ENCODE assay signal across 22 cellular contexts in genomic region chr9:134618823-134619454, GRCh38. TPM values are rescaled to one million over a fixed set of nuclear protein-coding genes. Genes with fewer than 3 reads are reported as not detected.
A peak's percentile ranks its signal among the peaks of the same experiment; 100 is the strongest.
DNase-seq lines count a peak whose midpoint lies in the region; ATAC-seq and TF ChIP-seq lines count a peak whose summit lies in the region.
"Had no signal": no experiment of that assay in that cellular context is flagged by ENCODE, and none has a peak within 500 bp of the region (broad histone marks: within the 10 kb centered on the region; RNA-seq: fewer than 3 reads in every experiment).

No MANE protein-coding gene starts in this region.

- H3K9me2 ChIP-seq in SK-N-SH = no peaks in the 10 kb centered on the region

- no peaks in the 10 kb centered on the region for H3K9me3 ChIP-seq in Peyer's patch
- H3K9me3 ChIP-seq in left lung = peaks cover 0 to 5% of the 10 kb centered on the region in 2 donors
- H3K9me3 ChIP-seq in spleen = peaks cover 0 to 8% (median 5%) of the 10 kb centered on the region in 8 donors
- H3K9me3 ChIP-seq in SK-N-SH = 0 out of 2 replicates have a peak, but pooled peaks cover 5% of the 10 kb centered on the region
- H3K9me3 ChIP-seq: gastrocnemius medialis, thyroid gland had no signal

- no peak overlapping the region for H3K4me2 ChIP-seq in SK-N-SH

- H3K27ac ChIP-seq in Peyer's patch (no peak overlapping the region), left lung (no peak overlapping the region), spleen (no peak overlapping the region), SK-N-SH (ENCODE audit: low read depth in 2 of 2, low read length in 1 of 2) (no peak overlapping the region)
- H3K27ac ChIP-seq: 22Rv1, cardiac muscle cell, dorsolateral prefrontal cortex, gastrocnemius medialis, thyroid gland, VCaP had no signal

- no peak for TF ChIP-seq POLR2A in Peyer's patch (IDR thresholded peaks at IDR 0.05)
- no peak for TF ChIP-seq POLR2A in spleen (IDR thresholded peaks at IDR 0.05)

- H3K4me1 ChIP-seq in Peyer's patch (no peaks in the 10 kb centered on the region), left lung (no peaks in the 10 kb centered on the region), spleen (no peaks in the 10 kb centered on the region), SK-N-SH (ENCODE audit: control insufficient read depth in 1 of 2, insufficient read depth in 2 of 2, low read depth in 1 of 2, low read length in 1 of 2) (no peaks in the 10 kb centered on the region; a peak in 1 of 4 replicates)
- H3K4me1 ChIP-seq: gastrocnemius medialis, thyroid gland had no signal

- intact Hi-C loops in left lung (cut with DNase I) = no loop called here
- intact Hi-C loops in spleen (cut with DNase I; ENCODE audit: low total_unique reads) = no loop called here

- H3K4me3 ChIP-seq in Peyer's patch = no peak overlapping the region
- H3K4me3 ChIP-seq in left lung = no peak overlapping the region
- no peak overlapping the region for H3K4me3 ChIP-seq in spleen
- no peak overlapping the region for H3K4me3 ChIP-seq in SK-N-SH (ENCODE audit: low read depth in 2 of 2, low read length in 1 of 2)
- H3K4me3 ChIP-seq: cardiac muscle cell, dorsolateral prefrontal cortex, gastrocnemius medialis, thyroid gland had no signal

- H3K9ac ChIP-seq in SK-N-SH = no peak overlapping the region

- no peaks in the 10 kb centered on the region for H3K79me2 ChIP-seq in SK-N-SH (ENCODE audit: insufficient read depth)

- no peak for TF ChIP-seq RAD21 in SK-N-SH (IDR thresholded peaks at IDR 0.05; ENCODE audit: low read length)

- TF ChIP-seq CTCF in Peyer's patch (IDR thresholded peaks at IDR 0.05) (no peak), left lung (IDR thresholded peaks at IDR 0.05) (no peak), spleen (IDR thresholded peaks at IDR 0.05 in 8 of 11, conservative IDR thresholded peaks at IDR 0.05 in 3 of 11) (no peak), SK-N-SH (IDR thresholded peaks at IDR 0.05) (no peak)

- CTCF ChIA-PET in SK-N-SH (lab: Yijun Ruan, JAX) = interaction anchor here (0.7 to 2.1 kb wide), 2 partner anchors 21 to 170 kb away, joined by 4 to 9 read pairs; no protein-coding TSS in a partner anchor

- POLR2A ChIA-PET in SK-N-SH (lab: Yijun Ruan, JAX) = no interaction called here

- no peak for TF ChIP-seq EP300 in SK-N-SH (IDR thresholded peaks at IDR 0.05; ENCODE audit: borderline replicate concordance in 1 of 2, low read depth in 1 of 2, low read length in 1 of 2)

- no peak overlapping the region for H2AFZ ChIP-seq in SK-N-SH (ENCODE audit: low read depth)

- WGBS in spleen, 5 donors = 83 to 94% (median 89%) methylated on average over 9 to 14 of the region's 14 CpGs
- WGBS in SK-N-SH (ENCODE audit: low lambda C conversion rate) = 94% methylated on average over 3 of the region's 14 CpGs

- no peaks in the 10 kb centered on the region for H4K20me1 ChIP-seq in SK-N-SH (ENCODE audit: insufficient read depth)

- H3K36me3 ChIP-seq in Peyer's patch (no peaks in the 10 kb centered on the region), left lung (no peaks in the 10 kb centered on the region), spleen (no peaks in the 10 kb centered on the region), SK-N-SH (replicated peaks in 1 of 2; ENCODE audit: control insufficient read depth in 1 of 2, insufficient read depth in 2 of 2, low read length in 1 of 2) (no peaks in the 10 kb centered on the region)
- H3K36me3 ChIP-seq: cardiac muscle cell, gastrocnemius medialis, thyroid gland had no signal

- peak; percentile 17 for DNase-seq in activated CD4-positive, CD25-positive, alpha-beta regulatory T cell treated with anti-CD3 and anti-CD28 coated beads, Interleukin-2, amount 50 U/mL, for 72 hours
- DNase-seq in activated CD4-positive, CD25-positive, alpha-beta regulatory T cell (lab: John Stamatoyannopoulos, UW) = no peak
- DNase-seq in Peyer's patch = peak in 2 of 3 donors; percentile 25 to 33
- DNase-seq in left lung = peak; percentile 13 to 41
- DNase-seq in spleen = peak; percentile 16
- DNase-seq in SK-N-SH = no peak
- no peak for DNase-seq in iPS-NIHi11 (ENCODE audit: low spot score)
- no peak for DNase-seq in SIG-M5 (lab: John Stamatoyannopoulos, UW)
- DNase-seq: erythroblast, HCEC 1CT, NCI-H1417, NCI-H2171 treated with DMSO at 0.1 percent for 48 hours, NCI-H69, thyroid gland had no signal

- no peak for ATAC-seq in left lung
- ATAC-seq: gastrocnemius medialis had no signal

- no peaks in the 10 kb centered on the region for H3F3A ChIP-seq in SK-N-SH (replicated peaks; ENCODE audit: insufficient read depth)

- no peaks in the 10 kb centered on the region for H3K27me3 ChIP-seq in Peyer's patch
- peaks cover 0 to 24% of the 10 kb centered on the region in 2 donors for H3K27me3 ChIP-seq in left lung
- peaks cover 0 to 26% (median 0%) of the 10 kb centered on the region in 7 donors for H3K27me3 ChIP-seq in spleen (replicated peaks in 1 of 7)
- H3K27me3 ChIP-seq in SK-N-SH (ENCODE audit: insufficient read depth) = no peaks in the 10 kb centered on the region
- H3K27me3 ChIP-seq: cardiac muscle cell, thyroid gland had no signal

TF ChIP-seq in SK-N-SH, 30 proteins besides CTCF, POLR2A, EP300 and RAD21:
- no peak for TF ChIP-seq USF2 (IDR thresholded peaks at IDR 0.05; ENCODE audit: borderline replicate concordance, low read depth, low read length)

RNA-seq across cellular contexts. Expression of gene COL5A1, which starts 22.7 kb away (rescaled TPM):
- 10 to 100 TPM in 2 of 4 donors, 1 to 10 TPM in 2; 4.9 to 97.4 (median 11.9) TPM for total RNA-seq in Peyer's patch
- total RNA-seq in left lung = 100 to 1,000 TPM; 205 to 357 TPM
- 10 to 100 TPM; 14.6 to 50.6 (median 28.9) TPM for total RNA-seq in spleen
- 10 to 100 TPM in 1 of 3 donors, 1 to 10 TPM in 2; 2.6 to 12.2 (median 3.1) TPM for polyA plus RNA-seq in spleen
- 26.4 and 73.8 TPM in 2 replicates for polyA plus RNA-seq in SK-N-SH (2012; rRNA removed)
- polyA plus RNA-seq in SK-N-SH (2012; cell fraction: cytosol; rRNA removed) = 37.9 and 52.7 TPM in 2 replicates
- polyA plus RNA-seq in SK-N-SH (2012; cell fraction: nucleus; rRNA removed) = 131 and 166 TPM in 2 replicates
- total RNA-seq: activated CD8-positive, alpha-beta memory T cell treated with anti-CD3 and anti-CD28 coated beads for 36 hours; activated T-helper 2 cell treated with anti-CD3 and anti-CD28 coated beads, Interferon-gamma antibody, Interleukin-2, Interleukin-4, amounts not matched to agents 10 μg/mL and 5 μg/mL and 100 μg/mL, durations not matched to agents 14 hours and 24 hours and 36 hours; B cell had no signal

Comparison
In these comparisons a context has a peak if more than half of its experiments do, and no peak if none do; other contexts are left out.
1. DNase-seq: peak in activated CD4-positive, CD25-positive, alpha-beta regulatory T cell treated with anti-CD3 and anti-CD28 coated beads, Interleukin-2, amount 50 U/mL, for 72 hours (single experiment), Peyer's patch (2 of 3), left lung (2 of 2) and spleen (single experiment); none in activated CD4-positive, CD25-positive, alpha-beta regulatory T cell (0 of 4), SK-N-SH (single experiment), iPS-NIHi11 (single experiment) and SIG-M5 (single experiment).